Comparison of ENCODE assay signal across 18 cellular contexts in the genomic region with DNA sequence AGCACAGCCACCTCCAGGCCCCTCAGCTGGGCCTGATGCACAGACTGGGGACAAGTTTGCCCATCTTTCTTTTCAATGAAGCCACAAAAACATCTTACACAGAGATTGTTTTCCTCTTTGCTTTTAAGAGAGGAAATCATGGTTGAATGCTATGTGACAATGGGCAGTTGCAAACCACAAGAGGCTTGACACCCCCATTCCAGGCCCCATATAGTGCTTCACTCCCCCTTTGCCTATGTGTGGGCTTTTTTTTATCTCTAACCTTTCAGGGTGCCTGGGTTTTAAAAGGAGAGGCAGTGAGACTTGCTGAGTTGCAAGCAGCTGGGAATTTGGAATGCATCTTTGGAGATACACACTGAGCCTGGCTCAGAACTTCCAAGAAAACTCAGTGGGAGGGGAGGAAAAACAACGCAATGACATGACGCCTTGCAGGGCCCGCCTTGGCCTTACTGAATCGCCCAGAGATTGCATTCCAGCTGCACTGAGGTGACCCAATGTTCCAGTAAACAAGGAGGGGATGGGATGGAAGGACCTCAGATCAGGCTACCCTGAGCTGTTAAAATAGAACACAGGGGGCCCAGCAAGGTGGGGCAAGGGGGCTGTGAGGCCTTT.
DNase-seq lines count a peak whose midpoint lies in the region; ATAC-seq and TF ChIP-seq lines count a peak whose summit lies in the region.
"Had no signal": no experiment of that assay in that cellular context is flagged by ENCODE, and none has a peak within 500 bp of the region (broad histone marks: within the 10 kb centered on the region; RNA-seq: fewer than 3 reads in every experiment).

No MANE protein-coding gene starts in this region.

- H3K4me3 Mint-ChIP-seq in endodermal cell = no peak overlapping the region
- no peak overlapping the region for H3K4me3 Mint-ChIP-seq in stimulated activated effector memory CD8-positive, alpha-beta T cell treated with anti-CD3 and anti-CD28 coated beads, Interleukin-12 subunit alpha, Interleukin-12 subunit beta, amount 100 ng/mL, for 72 hours
- H3K4me3 Mint-ChIP-seq: activated naive CD4-positive, alpha-beta T cell treated with anti-CD3 and anti-CD28 coated beads for 36 hours; stimulated activated naive CD8-positive, alpha-beta T cell treated with anti-CD3 and anti-CD28 coated beads, Interleukin-15, Interleukin-2, amounts not matched to agents 100 ng/mL and 50 ng/mL, for 24 hours had no signal

- H3K27me3 ChIP-seq in endodermal cell (ENCODE audit: control insufficient read depth, insufficient read depth, low read length, poor library complexity, severe bottlenecking) = peaks cover 5% of the 10 kb centered on the region
- no peaks in the 10 kb centered on the region for H3K27me3 ChIP-seq in mesenchymal stem cell (ENCODE audit: control insufficient read depth in 1 of 2, insufficient read depth in 1 of 2, low read length in 2 of 2)

- no peak overlapping the region for H2BK12ac ChIP-seq in mesenchymal stem cell (ENCODE audit: low read length in 2 of 2)

- in situ Hi-C loops in GM13976 (cut with MboI; ENCODE audit: low sequenced_read_pairs, unreplicated experiment) = no loop called here

- no peak overlapping the region for H3K4me2 ChIP-seq in mesenchymal stem cell (ENCODE audit: low read length, poor library complexity, severe bottlenecking)

- H3K36me3 ChIP-seq in endodermal cell (ENCODE audit: control insufficient read depth, insufficient read depth, low read length) (no peaks in the 10 kb centered on the region), mesenchymal stem cell (ENCODE audit: control insufficient read depth in 1 of 2, insufficient read depth in 2 of 2, low read depth in 1 of 2, low read length in 2 of 2) (no peaks in the 10 kb centered on the region)

- H3K18ac ChIP-seq in mesenchymal stem cell (ENCODE audit: low read depth in 1 of 2, low read length in 2 of 2) = no peak overlapping the region

- no peak overlapping the region for H3K4me3 ChIP-seq in endodermal cell (ENCODE audit: low read length)
- H3K4me3 ChIP-seq in mesenchymal stem cell (ENCODE audit: insufficient read depth in 1 of 2, low read depth in 1 of 2, low read length in 2 of 2) = no peak overlapping the region

- no peak overlapping the region for H3K4ac ChIP-seq in mesenchymal stem cell (ENCODE audit: low read depth in 1 of 2, low read length in 2 of 2)

- no peaks in the 10 kb centered on the region for H3K36me3 Mint-ChIP-seq in endodermal cell (ENCODE audit: low read depth)
- H3K36me3 Mint-ChIP-seq in stimulated activated effector memory CD8-positive, alpha-beta T cell treated with anti-CD3 and anti-CD28 coated beads, Interleukin-12 subunit alpha, Interleukin-12 subunit beta, amount 100 ng/mL, for 72 hours = no peaks in the 10 kb centered on the region
- H3K36me3 Mint-ChIP-seq: natural killer cell had no signal

- H3K4me1 ChIP-seq in endodermal cell (ENCODE audit: control insufficient read depth, insufficient read depth, low read length) = no peaks in the 10 kb centered on the region
- H3K4me1 ChIP-seq in mesenchymal stem cell (ENCODE audit: control insufficient read depth, insufficient read depth, low read depth, low read length) = no peaks in the 10 kb centered on the region

- no peak overlapping the region for H4K91ac ChIP-seq in mesenchymal stem cell (ENCODE audit: low read length)

- peaks cover 15% of the 10 kb centered on the region for H3K4me1 Mint-ChIP-seq in endodermal cell
- H3K4me1 Mint-ChIP-seq in stimulated activated effector memory CD8-positive, alpha-beta T cell treated with anti-CD3 and anti-CD28 coated beads, Interleukin-12 subunit alpha, Interleukin-12 subunit beta, amount 100 ng/mL, for 72 hours = peaks cover 13% of the 10 kb centered on the region

- WGBS in endodermal cell (ENCODE audit: insufficient coverage in 1 of 2, insufficient read length in 1 of 2), 2 experiments = 58 to 73% methylated on average over 4 of the region's 4 CpGs
- 46% methylated on average over 4 of the region's 4 CpGs for WGBS in mesenchymal stem cell

- no peaks in the 10 kb centered on the region for H3K9me3 Mint-ChIP-seq in endodermal cell
- no peaks in the 10 kb centered on the region for H3K9me3 Mint-ChIP-seq in stimulated activated effector memory CD8-positive, alpha-beta T cell treated with anti-CD3 and anti-CD28 coated beads, Interleukin-12 subunit alpha, Interleukin-12 subunit beta, amount 100 ng/mL, for 72 hours
- H3K9me3 Mint-ChIP-seq: activated naive CD4-positive, alpha-beta T cell treated with anti-CD3 and anti-CD28 coated beads for 36 hours; natural killer cell; stimulated activated naive CD8-positive, alpha-beta T cell treated with anti-CD3 and anti-CD28 coated beads, Interleukin-15, Interleukin-2, amounts not matched to agents 100 ng/mL and 50 ng/mL, for 24 hours had no signal

- no peak overlapping the region for H2BK120ac ChIP-seq in mesenchymal stem cell (ENCODE audit: low read depth, low read length)

- TF ChIP-seq CTCF in endodermal cell (conservative IDR thresholded peaks at IDR 0.05) (no peak), GM13976 (IDR thresholded peaks at IDR 0.05; ENCODE audit: borderline replicate concordance, control extremely low read depth, extremely low read depth, insufficient read depth, missing control alignments) (no peak)

- no peak overlapping the region for H4K8ac ChIP-seq in mesenchymal stem cell (ENCODE audit: low read length)

- H3K27me3 Mint-ChIP-seq in endodermal cell (ENCODE audit: insufficient read depth) = peaks cover 1% of the 10 kb centered on the region
- H3K27me3 Mint-ChIP-seq: stimulated activated naive CD8-positive, alpha-beta T cell treated with anti-CD3 and anti-CD28 coated beads, Interleukin-15, Interleukin-2, amounts not matched to agents 100 ng/mL and 50 ng/mL, for 24 hours had no signal

- ATAC-seq in stimulated activated effector memory CD8-positive, alpha-beta T cell treated with anti-CD3 and anti-CD28 coated beads, Interleukin-12 subunit alpha, Interleukin-12 subunit beta, amount 100 ng/mL, for 72 hours = no peak
- ATAC-seq in HG03521 (IDR thresholded peaks at IDR 0.05; ENCODE audit: unreplicated experiment) (no peak), HG02973 (IDR thresholded peaks at IDR 0.05; ENCODE audit: unreplicated experiment) (no peak)

- no peak overlapping the region for H3K9ac ChIP-seq in endodermal cell (ENCODE audit: extremely low read depth, low read length, poor library complexity, severe bottlenecking)
- peak overlapping the region; percentile 58 for H3K9ac ChIP-seq in mesenchymal stem cell (ENCODE audit: low read length)

- peak overlapping the region; percentile 10 for H3K27ac ChIP-seq in endodermal cell (ENCODE audit: low read depth, low read length)
- no peak overlapping the region for H3K27ac ChIP-seq in mesenchymal stem cell (ENCODE audit: low read length, poor library complexity, severe bottlenecking)

- no peaks in the 10 kb centered on the region for H3K9me3 ChIP-seq in endodermal cell (ENCODE audit: control insufficient read depth, low read length)
- no peaks in the 10 kb centered on the region for H3K9me3 ChIP-seq in mesenchymal stem cell (ENCODE audit: control insufficient read depth, low read length)

- H3K14ac ChIP-seq in mesenchymal stem cell (ENCODE audit: low read length in 2 of 2) = no peak overlapping the region

- H2AK5ac ChIP-seq in mesenchymal stem cell (ENCODE audit: low read length, severe bottlenecking) = no peak overlapping the region

- no peak overlapping the region for H3K27ac Mint-ChIP-seq in endodermal cell
- peak overlapping the region; percentile 36 for H3K27ac Mint-ChIP-seq in stimulated activated effector memory CD8-positive, alpha-beta T cell treated with anti-CD3 and anti-CD28 coated beads, Interleukin-12 subunit alpha, Interleukin-12 subunit beta, amount 100 ng/mL, for 72 hours
- H3K27ac Mint-ChIP-seq: activated naive CD4-positive, alpha-beta T cell treated with anti-CD3 and anti-CD28 coated beads for 36 hours; stimulated activated naive CD8-positive, alpha-beta T cell treated with anti-CD3 and anti-CD28 coated beads, Interleukin-15, Interleukin-2, amounts not matched to agents 100 ng/mL and 50 ng/mL, for 24 hours had no signal

- no peak overlapping the region for H2AFZ ChIP-seq in mesenchymal stem cell (ENCODE audit: low read depth, low read length)

- no peak overlapping the region for H2BK5ac ChIP-seq in mesenchymal stem cell (ENCODE audit: low read depth, low read length, poor library complexity, severe bottlenecking)

- DNase-seq in ELF-1 (ENCODE audit: low read depth, low spot score) (peak; percentile 52), endodermal cell (no peak), mesenchymal stem cell (no peak), GM13976 (ENCODE audit: low spot score) (no peak), activated T-cell treated with anti-CD3 and anti-CD28 coated beads for 4 hours (no peak)
- no peak for DNase-seq in stimulated activated effector memory CD8-positive, alpha-beta T cell treated with anti-CD3 and anti-CD28 coated beads, Interleukin-12 subunit alpha, Interleukin-12 subunit beta, amount 100 ng/mL, for 72 hours (ENCODE audit: low spot score in 2 of 2)
- DNase-seq: activated CD4-positive, alpha-beta T cell treated with anti-CD3 and anti-CD28 coated beads for 1 hour; activated naive CD4-positive, alpha-beta T cell treated with anti-CD3 and anti-CD28 coated beads for 36 hours; C1 segment of cervical spinal cord; dermis blood vessel endothelial cell; GDM1; hippocampal formation; natural killer cell; NCI-H1417; stimulated activated CD4-positive, alpha-beta T cell treated with anti-CD3 and anti-CD28 coated beads, Interleukin-2, amount 100 ng/mL, for 48 hours had no signal

- no peaks in the 10 kb centered on the region for H3K79me1 ChIP-seq in mesenchymal stem cell (replicated peaks; ENCODE audit: low read length, poor library complexity, severe bottlenecking)

- H2BK15ac ChIP-seq in mesenchymal stem cell (ENCODE audit: low read depth, poor library complexity, severe bottlenecking) = no peak overlapping the region

- H3K23ac ChIP-seq in mesenchymal stem cell (ENCODE audit: low read length in 2 of 2) = no peak overlapping the region
